Comparison of ENCODE assay signal across 1 cellular context in genomic region chr12:8992086-8992409, GRCh38.
TF ChIP-seq lines count a peak whose summit lies in the region.

No MANE protein-coding gene starts in this region.

TF ChIP-seq in HepG2, 621 proteins besides CTCF, POLR2A, EP300 and RAD21:
- TF ChIP-seq THRA (CRISPR knock-in tag; IDR thresholded peaks at IDR 0.05; ENCODE audit: borderline replicate concordance) (no peak), ZNF841 (CRISPR knock-in tag; IDR thresholded peaks at IDR 0.05; ENCODE audit: borderline replicate concordance) (no peak), ADNP (CRISPR knock-in tag; IDR thresholded peaks at IDR 0.05) (no peak), PHF5A (CRISPR knock-in tag; IDR thresholded peaks at IDR 0.05; ENCODE audit: low read depth, unreplicated experiment) (no peak), ZNF737 (CRISPR knock-in tag; IDR thresholded peaks at IDR 0.05; ENCODE audit: borderline replicate concordance) (no peak), HOXA7 (CRISPR knock-in tag; IDR thresholded peaks at IDR 0.05) (no peak), KAT8 (CRISPR knock-in tag; IDR thresholded peaks at IDR 0.05) (no peak), ZIK1 (CRISPR knock-in tag; IDR thresholded peaks at IDR 0.05; ENCODE audit: borderline replicate concordance, low read depth) (no peak), TRAFD1 (CRISPR knock-in tag; IDR thresholded peaks at IDR 0.05; ENCODE audit: borderline replicate concordance) (no peak), SKIL (CRISPR knock-in tag; IDR thresholded peaks at IDR 0.05; ENCODE audit: borderline replicate concordance) (no peak), SMYD3 (CRISPR knock-in tag; IDR thresholded peaks at IDR 0.05) (no peak), ZNF644 (CRISPR knock-in tag; IDR thresholded peaks at IDR 0.05; ENCODE audit: low read depth) (no peak), DBP (CRISPR knock-in tag; IDR thresholded peaks at IDR 0.05; ENCODE audit: not compliant biosample characterization) (no peak), ZSCAN30 (CRISPR knock-in tag; IDR thresholded peaks at IDR 0.05) (no peak)
